19 cellular contexts compared by ENCODE assay signal in genomic region chr14:29650554-29651269, GRCh38.
"Had no signal": no experiment of that assay in that cellular context is flagged by ENCODE, and none has a peak within 500 bp of the region (broad histone marks: within the 10 kb centered on the region; RNA-seq: fewer than 3 reads in every experiment).

No MANE protein-coding gene starts in this region.

- DNase-seq: activated CD4-positive, alpha-beta memory T cell treated with anti-CD3 and anti-CD28 coated beads for 36 hours; activated CD4-positive, alpha-beta T cell treated with anti-CD3 and anti-CD28 coated beads for 1 hour; activated gamma-delta T cell; activated T-cell treated with anti-CD3 and anti-CD28 coated beads, Interleukin-2, amount 50 U/mL, for 4 hours; aorta; esophagus squamous epithelium; foreskin melanocyte; heart left ventricle; midbrain; spleen; stimulated activated CD4-positive, alpha-beta T cell treated with anti-CD3 and anti-CD28 coated beads, Interleukin-2, amount 100 ng/mL, for 24 hours; stimulated activated naive CD4-positive, alpha-beta T cell; T-helper 17 cell; upper lobe of right lung had no signal

- H3K4me3 Mint-ChIP-seq: activated CD4-positive, alpha-beta memory T cell treated with anti-CD3 and anti-CD28 coated beads for 36 hours; activated naive CD8-positive, alpha-beta T cell; activated T-cell treated with anti-CD3 and anti-CD28 coated beads, Interleukin-2, amount 50 U/mL, for 4 hours; T-helper 17 cell had no signal

- H3K4me3 ChIP-seq: esophagus squamous epithelium, heart left ventricle, spleen, upper lobe of right lung had no signal

- H3K27ac Mint-ChIP-seq: activated CD4-positive, alpha-beta memory T cell treated with anti-CD3 and anti-CD28 coated beads for 36 hours; activated naive CD8-positive, alpha-beta T cell; T-helper 17 cell had no signal

- H3K27ac ChIP-seq: esophagus squamous epithelium, heart left ventricle, spleen, upper lobe of right lung had no signal

- ATAC-seq: activated T-cell treated with anti-CD3 and anti-CD28 coated beads, Interleukin-2, amount 50 U/mL, for 4 hours; heart left ventricle; sciatic nerve; T-helper 17 cell; upper lobe of right lung had no signal

- H3K4me1 Mint-ChIP-seq: T-helper 17 cell had no signal

- H3K36me3 ChIP-seq: heart left ventricle, spleen, upper lobe of right lung had no signal

- H3K27me3 Mint-ChIP-seq: activated CD4-positive, alpha-beta memory T cell treated with anti-CD3 and anti-CD28 coated beads for 36 hours; activated naive CD8-positive, alpha-beta T cell; progenitor cell of endocrine pancreas; T-helper 17 cell had no signal

- H3K27me3 ChIP-seq: esophagus squamous epithelium, heart left ventricle, spleen, upper lobe of right lung had no signal

- FAIRE-seq: colon, keratinocyte had no signal

- H3K36me3 Mint-ChIP-seq: activated CD4-positive, alpha-beta memory T cell treated with anti-CD3 and anti-CD28 coated beads for 36 hours had no signal
